Comparison of ENCODE assay signal across 16 cellular contexts in genomic region chr10:45440511-45441062, GRCh38.
DNase-seq lines count a peak whose midpoint lies in the region; ATAC-seq, FAIRE-seq and TF ChIP-seq lines count a peak whose summit lies in the region.
"Had no signal": no experiment of that assay in that cellular context is flagged by ENCODE, and none has a peak within 500 bp of the region (broad histone marks: within the 10 kb centered on the region; RNA-seq: fewer than 3 reads in every experiment).

No MANE protein-coding gene starts in this region.

- no peak for TF ChIP-seq POLR2A in K562 (conservative IDR thresholded peaks at IDR 0.05)

- no peaks in the 10 kb centered on the region for H3K9me3 Mint-ChIP-seq in activated naive CD4-positive, alpha-beta T cell treated with anti-CD3 and anti-CD28 coated beads, Interleukin-2, amount 10 ng/mL, durations not matched to agents 7 days and 5 days
- H3K9me3 Mint-ChIP-seq in activated naive CD4-positive, alpha-beta T cell treated with anti-CD3 and anti-CD28 coated beads, Interleukin-2, amount 50 U/mL, for 72 hours = no peaks in the 10 kb centered on the region
- H3K9me3 Mint-ChIP-seq in CD14-positive monocyte (peaks cover 0 to 10% (median 3%) of the 10 kb centered on the region in 7 donors), mesothelial cell of epicardium (peaks cover 12% of the 10 kb centered on the region)

- H3K27me3 ChIP-seq in K562 (ENCODE audit: control insufficient read depth in 2 of 2, insufficient read depth in 2 of 2, low read length in 2 of 2) = no peaks in the 10 kb centered on the region
- H3K27me3 ChIP-seq: SJCRH30 had no signal

- H3K4me1 ChIP-seq in K562 (replicated peaks in 1 of 2; ENCODE audit: control insufficient read depth in 2 of 2, insufficient read depth in 2 of 2, low read length in 2 of 2) = peaks cover 12 to 41% of the 10 kb centered on the region in 2 experiments; a peak in 4 of 5 replicates
- H3K4me1 ChIP-seq: SJCRH30 had no signal

- no peak overlapping the region for H3K4me3 ChIP-seq in K562
- H3K4me3 ChIP-seq: SJCRH30 had no signal

- no peaks in the 10 kb centered on the region for H3K9me3 ChIP-seq in K562 (replicated peaks; ENCODE audit: control insufficient read depth, insufficient read depth, low read depth, low read length)
- H3K9me3 ChIP-seq: SJCRH30 had no signal

- H3K9me1 ChIP-seq in K562 (ENCODE audit: control insufficient read depth, insufficient read depth, low read length) = no peaks in the 10 kb centered on the region

- no peaks in the 10 kb centered on the region for H3K36me3 ChIP-seq in K562 (ENCODE audit: control insufficient read depth, insufficient read depth, low read length)
- H3K36me3 ChIP-seq: SJCRH30 had no signal

- TF ChIP-seq EP300 in K562 (IDR thresholded peaks at IDR 0.05; ENCODE audit: low read length) = no peak

- H2AFZ ChIP-seq in K562 (ENCODE audit: low read depth, low read length) = no peak overlapping the region

- peaks cover 10% of the 10 kb centered on the region for H3K36me3 Mint-ChIP-seq in activated naive CD4-positive, alpha-beta T cell treated with anti-CD3 and anti-CD28 coated beads, Interleukin-2, amount 10 ng/mL, durations not matched to agents 7 days and 5 days
- H3K36me3 Mint-ChIP-seq in activated naive CD4-positive, alpha-beta T cell treated with anti-CD3 and anti-CD28 coated beads, Interleukin-2, amount 50 U/mL, for 72 hours = no peaks in the 10 kb centered on the region
- peaks cover 67 to 82% of the 10 kb centered on the region in 2 donors for H3K36me3 Mint-ChIP-seq in CD14-positive monocyte
- no peaks in the 10 kb centered on the region for H3K36me3 Mint-ChIP-seq in mesothelial cell of epicardium

- POLR2A ChIA-PET in K562 (lab: Yijun Ruan, JAX) = interaction anchor here (0.8 to 1.3 kb wide), 2 partner anchors 14 to 190 kb away, joined by 4 read pairs; no protein-coding TSS in a partner anchor

- no peak for DNase-seq in activated naive CD4-positive, alpha-beta T cell treated with anti-CD3 and anti-CD28 coated beads, Interleukin-2, amount 10 ng/mL, durations not matched to agents 7 days and 5 days
- DNase-seq in activated naive CD4-positive, alpha-beta T cell treated with anti-CD3 and anti-CD28 coated beads, Interleukin-2, amount 50 U/mL, for 72 hours (ENCODE audit: low spot score in 2 of 2) = no peak
- DNase-seq in K562 (ENCODE audit: extremely low read depth in 1 of 4, low spot score in 3 of 4) (no peak), mesenteric fat pad (ENCODE audit: low spot score) (peak; percentile 82), CD14-positive monocyte (ENCODE audit: low spot score) (no peak), activated gamma-delta T cell (lab: John Stamatoyannopoulos, UW) (no peak), mesothelial cell of epicardium (ENCODE audit: low spot score in 2 of 2, unreplicated experiment in 2 of 2) (no peak)
- DNase-seq: 8988T, DMS79 treated with DMSO at 0.1 percent for 48 hours, GOT3, NCI-H1105 treated with DMSO at 0.1 percent for 48 hours, NCI-H1694 treated with DMSO at 0.1 percent for 48 hours, NCI-H510A treated with DMSO at 0.1 percent for 48 hours, NCI-H774, SJCRH30 had no signal

- H3K79me2 ChIP-seq in K562 (ENCODE audit: control insufficient read depth, insufficient read depth, low read length) = no peaks in the 10 kb centered on the region

- peak overlapping the region; percentile 58 for H3K27ac Mint-ChIP-seq in activated naive CD4-positive, alpha-beta T cell treated with anti-CD3 and anti-CD28 coated beads, Interleukin-2, amount 10 ng/mL, durations not matched to agents 7 days and 5 days
- H3K27ac Mint-ChIP-seq in activated naive CD4-positive, alpha-beta T cell treated with anti-CD3 and anti-CD28 coated beads, Interleukin-2, amount 50 U/mL, for 72 hours = no peak overlapping the region
- peak overlapping the region in 2 of 7 donors; percentile 20 to 21 for H3K27ac Mint-ChIP-seq in CD14-positive monocyte
- H3K27ac Mint-ChIP-seq in mesothelial cell of epicardium = no peak overlapping the region

- H3K4me3 Mint-ChIP-seq in activated naive CD4-positive, alpha-beta T cell treated with anti-CD3 and anti-CD28 coated beads, Interleukin-2, amount 10 ng/mL, durations not matched to agents 7 days and 5 days = no peak overlapping the region
- no peak overlapping the region for H3K4me3 Mint-ChIP-seq in CD14-positive monocyte
- no peak overlapping the region for H3K4me3 Mint-ChIP-seq in mesothelial cell of epicardium

- intact Hi-C loops in K562 (cut with micrococcal nuclease) (no loop called here), CD14-positive monocyte (cut with micrococcal nuclease) (no loop called here)

- 51% methylated on average over 13 of the region's 13 CpGs for WGBS in K562 (ENCODE audit: insufficient coverage, low coverage, missing lambda C conversion rate)

- BruUV-seq in K562 (replicated peaks; lab: Mats Ljungman, UMichigan) = no TSS peak

- TF ChIP-seq RAD21 in K562 (CRISPR knock-in tag; conservative IDR thresholded peaks at IDR 0.05 in 1 of 2, IDR thresholded peaks at IDR 0.05 in 1 of 2) = no peak

- in situ Hi-C loops in K562 (cut with MboI) = no loop called here

- no peaks in the 10 kb centered on the region for H4K20me1 ChIP-seq in K562 (replicated peaks; ENCODE audit: control insufficient read depth, insufficient read depth, low read length)

- no peak for ATAC-seq in activated naive CD4-positive, alpha-beta T cell treated with anti-CD3 and anti-CD28 coated beads, Interleukin-2, amount 50 U/mL, for 72 hours
- ATAC-seq in K562 (no peak), GM21528 (IDR thresholded peaks at IDR 0.05; ENCODE audit: low FRiP score, unreplicated experiment) (no peak)

- no peak overlapping the region for H3K27ac ChIP-seq in K562 (ENCODE audit: extremely low read depth, low read depth, low read length)
- H3K27ac ChIP-seq: SJCRH30 had no signal

- H3K27me3 Mint-ChIP-seq in activated naive CD4-positive, alpha-beta T cell treated with anti-CD3 and anti-CD28 coated beads, Interleukin-2, amount 10 ng/mL, durations not matched to agents 7 days and 5 days = peaks cover 19% of the 10 kb centered on the region
- peaks cover 0 to 3% (median 0%) of the 10 kb centered on the region in 3 donors for H3K27me3 Mint-ChIP-seq in CD14-positive monocyte (ENCODE audit: low read depth in 3 of 3)
- peaks cover 2% of the 10 kb centered on the region for H3K27me3 Mint-ChIP-seq in mesothelial cell of epicardium (ENCODE audit: low read depth)

- no peak for FAIRE-seq in K562 (lab: Jason Lieb, UNC)

- H3K4me2 ChIP-seq in K562 (ENCODE audit: insufficient read depth, low read length) = no peak overlapping the region

- TF ChIP-seq CTCF in K562 (IDR thresholded peaks at IDR 0.05 in 2 of 3, conservative IDR thresholded peaks at IDR 0.05 in 1 of 3; ENCODE audit: insufficient read depth in 2 of 3, low read depth in 1 of 3, low read length in 3 of 3) = no peak
- no peak for TF ChIP-seq CTCF in CD14-positive monocyte (IDR thresholded peaks at IDR 0.05)
- no peak for TF ChIP-seq CTCF in mesothelial cell of epicardium (IDR thresholded peaks at IDR 0.05; ENCODE audit: unreplicated experiment)

- no peak overlapping the region for H3K9ac ChIP-seq in K562 (ENCODE audit: insufficient read depth in 1 of 2, low read depth in 2 of 2, low read length in 2 of 2)

- CTCF ChIA-PET in activated naive CD4-positive, alpha-beta T cell treated with anti-CD3 and anti-CD28 coated beads, Interleukin-2, amount 10 ng/mL, durations not matched to agents 7 days and 5 days (lab: Charles Lee) = no interaction called here
- CTCF ChIA-PET in K562 (lab: Yijun Ruan, JAX; ENCODE audit: low intra/inter-chr PET ratio) = no interaction called here

- H3K4me1 Mint-ChIP-seq in activated naive CD4-positive, alpha-beta T cell treated with anti-CD3 and anti-CD28 coated beads, Interleukin-2, amount 10 ng/mL, durations not matched to agents 7 days and 5 days = peaks cover 25% of the 10 kb centered on the region
- peaks cover 24% of the 10 kb centered on the region for H3K4me1 Mint-ChIP-seq in CD14-positive monocyte
- no peaks in the 10 kb centered on the region for H3K4me1 Mint-ChIP-seq in mesothelial cell of epicardium

TF ChIP-seq in K562, 482 proteins besides CTCF, POLR2A, EP300 and RAD21:
- TF ChIP-seq POLR2AphosphoS2 (IDR thresholded peaks at IDR 0.05; ENCODE audit: low read length) (no peak), MLX (CRISPR knock-in tag; conservative IDR thresholded peaks at IDR 0.05) (no peak), SMARCA4 (IDR thresholded peaks at IDR 0.05) (no peak), NFIC (IDR thresholded peaks at IDR 0.05) (peak; percentile 40)
